ENCODE assay signal across 1 cellular context in genomic region chr3:171566803-171567422, GRCh38.
TF ChIP-seq lines count a peak whose summit lies in the region.

No MANE protein-coding gene starts in this region.

TF ChIP-seq in IMR-90, 13 proteins besides CTCF, POLR2A, EP300 and RAD21:
- no peak for TF ChIP-seq USF2 (IDR thresholded peaks at IDR 0.05; ENCODE audit: low read depth, low read length)
- no peak for TF ChIP-seq CHD1 (IDR thresholded peaks at IDR 0.05; ENCODE audit: low read depth, low read length)
- TF ChIP-seq MAFK (IDR thresholded peaks at IDR 0.05; ENCODE audit: low read depth, low read length) = no peak
- no peak for TF ChIP-seq NFE2L2 (IDR thresholded peaks at IDR 0.05; ENCODE audit: low read depth, low read length)
- no peak for TF ChIP-seq RCOR1 (IDR thresholded peaks at IDR 0.05; ENCODE audit: insufficient replicate concordance, low read length)
- no peak for TF ChIP-seq ELK1 (IDR thresholded peaks at IDR 0.05; ENCODE audit: borderline replicate concordance, low read depth, low read length)
- TF ChIP-seq CEBPB (IDR thresholded peaks at IDR 0.05; ENCODE audit: low read depth, low read length) = no peak
- peak; percentile 85 for TF ChIP-seq SMC3 (IDR thresholded peaks at IDR 0.05; ENCODE audit: low read depth, low read length)
